21 cellular contexts compared by ENCODE assay signal in the genomic region with DNA sequence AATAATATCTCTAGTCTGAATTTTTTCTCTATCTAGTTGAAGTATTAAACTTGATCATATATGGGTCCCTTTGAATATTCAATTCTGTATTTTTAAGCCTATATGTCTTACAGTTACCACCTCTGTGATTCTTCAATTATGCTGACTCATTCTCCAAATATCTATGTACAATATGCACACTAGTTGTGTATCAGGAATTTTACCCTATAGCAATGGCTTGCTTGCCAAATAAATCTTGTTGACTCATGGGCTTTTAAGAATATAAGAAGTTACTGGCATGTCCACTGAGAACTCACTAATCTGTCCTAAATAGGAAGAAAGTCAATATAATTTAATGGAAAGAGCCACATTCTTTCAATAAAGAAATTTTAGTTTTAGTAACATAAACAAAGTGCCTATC.
DNase-seq lines count a peak whose midpoint lies in the region; ATAC-seq and TF ChIP-seq lines count a peak whose summit lies in the region.
"Had no signal": no experiment of that assay in that cellular context is flagged by ENCODE, and none has a peak within 500 bp of the region (broad histone marks: within the 10 kb centered on the region; RNA-seq: fewer than 3 reads in every experiment).

No MANE protein-coding gene starts in this region.

- ATAC-seq in SK-N-SH treated with all-trans-retinoic acid at 6 μM for 48 hours: peak; percentile 28; the same call in 2 of the 3 replicates
- ATAC-seq in GM21526 (IDR thresholded peaks at IDR 0.05; ENCODE audit: low FRiP score, unreplicated experiment): no peak
- ATAC-seq: activated CD4-positive, alpha-beta T cell treated with anti-CD3 and anti-CD28 coated beads for 36 hours; HCT116; heart left ventricle; naive thymus-derived CD4-positive, alpha-beta T cell; stimulated activated naive B cell treated with anti-CD40 and anti-IgM and Interleukin-4, amounts not matched to agents 10 μg/mL and 1 μg/mL and 100 μg/mL, for 72 hours had no signal

- TF ChIP-seq POLR2A in breast epithelium (IDR thresholded peaks at IDR 0.05): no peak

- POLR2A ChIA-PET in MCF 10A (lab: Yijun Ruan, JAX): no interaction called here

- H3K4me3 ChIP-seq in breast epithelium (no peak overlapping the region), fibroblast of mammary gland (ENCODE audit: control insufficient read depth, low read depth, low read length) (no peak overlapping the region)
- H3K4me3 ChIP-seq: heart left ventricle, transverse colon had no signal

- no peaks in the 10 kb centered on the region for H3K9me3 ChIP-seq in breast epithelium
- H3K9me3 ChIP-seq: heart left ventricle, transverse colon had no signal

- no peak for TF ChIP-seq CTCF in MCF 10A (IDR thresholded peaks at IDR 0.05; ENCODE audit: unreplicated experiment)
- TF ChIP-seq CTCF in breast epithelium (IDR thresholded peaks at IDR 0.05): no peak
- TF ChIP-seq CTCF in fibroblast of mammary gland (conservative IDR thresholded peaks at IDR 0.05; ENCODE audit: control insufficient read depth, insufficient read depth, low read depth, low read length): no peak
- TF ChIP-seq CTCF in CD14-positive monocyte (IDR thresholded peaks at IDR 0.05): no peak
- TF ChIP-seq CTCF in GM13976 (IDR thresholded peaks at IDR 0.05; ENCODE audit: borderline replicate concordance, control extremely low read depth, extremely low read depth, insufficient read depth, missing control alignments): no peak

- no peaks in the 10 kb centered on the region for H3K27me3 ChIP-seq in breast epithelium
- H3K27me3 ChIP-seq: heart left ventricle, transverse colon had no signal

- no peak overlapping the region for H3K27ac ChIP-seq in breast epithelium
- H3K27ac ChIP-seq: C4-2B, heart left ventricle, transverse colon had no signal

- in situ Hi-C loops in GM13976 (cut with MboI; ENCODE audit: low sequenced_read_pairs, unreplicated experiment): no loop called here

- CTCF ChIA-PET in MCF 10A (lab: Yijun Ruan, JAX): no interaction called here

- H3K4me1 ChIP-seq in breast epithelium: no peaks in the 10 kb centered on the region

- H3K36me3 Mint-ChIP-seq in MCF 10A (ENCODE audit: insufficient read depth, unreplicated experiment): peaks cover 1% of the 10 kb centered on the region
- no peaks in the 10 kb centered on the region for H3K36me3 Mint-ChIP-seq in CD14-positive monocyte
- H3K36me3 Mint-ChIP-seq: naive thymus-derived CD4-positive, alpha-beta T cell; stimulated activated naive B cell treated with anti-CD40 and anti-IgM and Interleukin-4, amounts not matched to agents 10 μg/mL and 1 μg/mL and 100 μg/mL, for 72 hours had no signal

- H3K27ac Mint-ChIP-seq in MCF 10A (ENCODE audit: low read depth, unreplicated experiment) (no peak overlapping the region), CD14-positive monocyte (no peak overlapping the region)
- H3K27ac Mint-ChIP-seq: activated CD4-positive, alpha-beta T cell treated with anti-CD3 and anti-CD28 coated beads for 36 hours; naive thymus-derived CD4-positive, alpha-beta T cell; stimulated activated naive B cell treated with anti-CD40 and anti-IgM and Interleukin-4, amounts not matched to agents 10 μg/mL and 1 μg/mL and 100 μg/mL, for 72 hours had no signal

- intact Hi-C loops in MCF 10A (cut with micrococcal nuclease) (no loop called here), breast epithelium (cut with DNase I; ENCODE audit: low total_unique reads) (no loop called here), CD14-positive monocyte (cut with micrococcal nuclease) (no loop called here)

- no peaks in the 10 kb centered on the region for H3K36me3 ChIP-seq in breast epithelium
- H3K36me3 ChIP-seq: transverse colon had no signal

- BruUV-seq in MCF 10A (replicated peaks; lab: Mats Ljungman, UMichigan): no TSS peak

- peak; percentile 76 for DNase-seq in MCF 10A (ENCODE audit: unreplicated experiment)
- no peak for DNase-seq in breast epithelium (ENCODE audit: low spot score in 2 of 2)
- peak; percentile 45 for DNase-seq in fibroblast of mammary gland (ENCODE audit: low read depth)
- no peak for DNase-seq in CD14-positive monocyte (ENCODE audit: low spot score)
- no peak for DNase-seq in cerebellar cortex (ENCODE audit: low spot score)
- DNase-seq in GM13976 (ENCODE audit: low spot score): no peak
- DNase-seq: 8988T; activated CD4-positive, alpha-beta T cell treated with anti-CD3 and anti-CD28 coated beads for 36 hours; activated effector memory CD4-positive, alpha-beta T cell treated with Interleukin-2 at 50 U/mL for 16 hours; amygdala; DMS153; heart left ventricle; naive thymus-derived CD4-positive, alpha-beta T cell; NCI-H1105; posterior cingulate gyrus; stimulated activated naive B cell treated with anti-CD40 and anti-IgM and Interleukin-4, amounts not matched to agents 10 μg/mL and 1 μg/mL and 100 μg/mL, for 72 hours; transverse colon had no signal

- no peak overlapping the region for H3K4me3 Mint-ChIP-seq in MCF 10A (ENCODE audit: unreplicated experiment)
- no peak overlapping the region for H3K4me3 Mint-ChIP-seq in CD14-positive monocyte
- H3K4me3 Mint-ChIP-seq: activated CD4-positive, alpha-beta T cell treated with anti-CD3 and anti-CD28 coated beads for 36 hours; naive thymus-derived CD4-positive, alpha-beta T cell; stimulated activated naive B cell treated with anti-CD40 and anti-IgM and Interleukin-4, amounts not matched to agents 10 μg/mL and 1 μg/mL and 100 μg/mL, for 72 hours had no signal

- H3K4me1 Mint-ChIP-seq in MCF 10A (ENCODE audit: insufficient read depth, unreplicated experiment) (peaks cover 8% of the 10 kb centered on the region), CD14-positive monocyte (no peaks in the 10 kb centered on the region)
- H3K4me1 Mint-ChIP-seq: stimulated activated naive B cell treated with anti-CD40 and anti-IgM and Interleukin-4, amounts not matched to agents 10 μg/mL and 1 μg/mL and 100 μg/mL, for 72 hours had no signal

- H3K9me3 Mint-ChIP-seq in MCF 10A (ENCODE audit: unreplicated experiment) (peaks cover 9% of the 10 kb centered on the region), CD14-positive monocyte (peaks cover 0 to 4% (median 0%) of the 10 kb centered on the region in 7 donors)
- H3K9me3 Mint-ChIP-seq: naive thymus-derived CD4-positive, alpha-beta T cell had no signal

- H3K27me3 Mint-ChIP-seq in MCF 10A (ENCODE audit: insufficient read depth, unreplicated experiment) (no peaks in the 10 kb centered on the region), CD14-positive monocyte (ENCODE audit: low read depth in 3 of 3) (no peaks in the 10 kb centered on the region)

TF ChIP-seq in SK-N-SH treated with all-trans-retinoic acid at 6 μM for 48 hours, 23 proteins besides CTCF, POLR2A, EP300 and RAD21:
- TF ChIP-seq OSR1 (CRISPR knock-in tag; IDR thresholded peaks at IDR 0.05) (no peak), ISL1 (CRISPR knock-in tag; IDR thresholded peaks at IDR 0.05) (peak; percentile 68), ZNF565 (CRISPR knock-in tag; conservative IDR thresholded peaks at IDR 0.05; ENCODE audit: low read depth) (no peak), POU6F1 (CRISPR knock-in tag; IDR thresholded peaks at IDR 0.05; ENCODE audit: borderline replicate concordance, low read depth) (no peak), ZC3H10 (CRISPR knock-in tag; IDR thresholded peaks at IDR 0.05) (no peak), RARB (CRISPR knock-in tag; IDR thresholded peaks at IDR 0.05) (no peak)

Comparison
In these comparisons a context has a peak if more than half of its experiments do, and no peak if none do; other contexts are left out.
1. DNase-seq: peak in MCF 10A (single experiment) and fibroblast of mammary gland (single experiment); none in breast epithelium (0 of 2), CD14-positive monocyte (single experiment), cerebellar cortex (single experiment) and GM13976 (single experiment).